ENCODE assay signal across 8 cellular contexts in the genomic region with DNA sequence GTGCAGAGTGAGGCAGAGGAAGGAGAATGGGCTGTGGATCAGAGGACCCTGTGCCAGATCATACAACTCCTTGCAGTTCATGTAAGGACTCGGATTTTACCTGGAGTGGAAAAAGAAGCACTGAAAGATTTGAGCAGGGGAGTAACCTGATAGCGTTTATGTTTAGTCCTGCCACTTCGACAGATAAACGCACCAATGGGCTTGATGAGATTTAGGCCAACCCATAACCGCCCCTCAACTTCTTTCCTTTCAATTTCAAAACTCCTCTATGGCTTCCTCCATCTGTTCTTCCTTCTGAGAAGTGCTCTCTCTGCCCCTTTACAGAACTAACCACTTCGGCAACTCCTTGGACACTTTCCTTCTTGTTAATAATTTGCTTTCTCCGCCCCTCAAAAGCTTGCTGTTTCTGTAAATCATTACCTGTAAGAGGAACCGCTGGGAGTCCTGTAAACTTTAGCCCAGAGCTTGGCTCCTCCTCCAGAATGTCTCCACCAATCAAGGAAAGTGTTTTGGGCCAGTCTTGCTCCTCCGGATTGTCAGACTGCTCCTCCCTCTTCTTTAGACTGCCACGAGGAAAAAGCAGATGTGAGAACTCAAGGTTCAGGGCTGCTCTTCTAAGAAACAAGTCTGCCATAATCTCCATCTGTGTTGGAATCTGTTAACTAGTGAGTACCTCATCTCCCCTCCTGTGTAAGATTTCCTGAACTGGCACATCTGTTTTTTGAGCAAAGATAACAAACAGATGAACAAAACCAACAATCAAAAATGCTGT. TPM values are rescaled to one million over a fixed set of nuclear protein-coding genes. Genes with fewer than 3 reads are reported as not detected.
A peak's percentile ranks its signal among the peaks of the same experiment; 100 is the strongest.
DNase-seq lines count a peak whose midpoint lies in the region; ATAC-seq lines count a peak whose summit lies in the region.

A gene with protein sequence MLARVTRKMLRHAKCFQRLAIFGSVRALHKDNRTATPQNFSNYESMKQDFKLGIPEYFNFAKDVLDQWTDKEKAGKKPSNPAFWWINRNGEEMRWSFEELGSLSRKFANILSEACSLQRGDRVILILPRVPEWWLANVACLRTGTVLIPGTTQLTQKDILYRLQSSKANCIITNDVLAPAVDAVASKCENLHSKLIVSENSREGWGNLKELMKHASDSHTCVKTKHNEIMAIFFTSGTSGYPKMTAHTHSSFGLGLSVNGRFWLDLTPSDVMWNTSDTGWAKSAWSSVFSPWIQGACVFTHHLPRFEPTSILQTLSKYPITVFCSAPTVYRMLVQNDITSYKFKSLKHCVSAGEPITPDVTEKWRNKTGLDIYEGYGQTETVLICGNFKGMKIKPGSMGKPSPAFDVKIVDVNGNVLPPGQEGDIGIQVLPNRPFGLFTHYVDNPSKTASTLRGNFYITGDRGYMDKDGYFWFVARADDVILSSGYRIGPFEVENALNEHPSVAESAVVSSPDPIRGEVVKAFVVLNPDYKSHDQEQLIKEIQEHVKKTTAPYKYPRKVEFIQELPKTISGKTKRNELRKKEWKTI (plus strand): TSS at position 554 of the 772 bp plus-strand sequence. CDS start 6,021 bp downstream, outside the sequence.

- peaks cover 0 to 13% (median 6%) of the 10 kb centered on the region in 9 donors for H3K9me3 Mint-ChIP-seq in naive thymus-derived CD8-positive, alpha-beta T cell

- peak; percentile 93 for ATAC-seq in GM18519 (IDR thresholded peaks at IDR 0.05; ENCODE audit: low FRiP score, unreplicated experiment)
- peak; percentile 97 for ATAC-seq in HG02852 (IDR thresholded peaks at IDR 0.05; ENCODE audit: unreplicated experiment)
- ATAC-seq in esophagus mucosa: peak; percentile 92
- ATAC-seq in naive thymus-derived CD8-positive, alpha-beta T cell: peak; percentile 98

- H3K4me3 Mint-ChIP-seq in naive thymus-derived CD8-positive, alpha-beta T cell: peak within 1 kb of the TSS; percentile 84 to 97 (median 94)

- peak within 1 kb of the TSS; percentile 63 to 98 (median 96) for H3K27ac Mint-ChIP-seq in naive thymus-derived CD8-positive, alpha-beta T cell

- DNase-seq in NCI-H524 treated with DMSO at 0.1 percent for 48 hours (lab: John Stamatoyannopoulos, UW) (peak; percentile 79), superior temporal gyrus (ENCODE audit: extremely low spot score) (peak; percentile 10), GOT3 (lab: John Stamatoyannopoulos, UW) (no peak)
- peak; percentile 60 for DNase-seq in activated CD8-positive, alpha-beta memory T cell treated with anti-CD3 and anti-CD28 coated beads, Interleukin-2, amount 50 U/mL, for 48 hours
- DNase-seq in naive thymus-derived CD8-positive, alpha-beta T cell: peak in 9 of 10 donors; percentile 50 to 83 (median 72)

- peaks cover 15 to 37% (median 32%) of the 10 kb centered on the region in 4 donors for H3K4me1 Mint-ChIP-seq in naive thymus-derived CD8-positive, alpha-beta T cell

- H3K27me3 Mint-ChIP-seq in naive thymus-derived CD8-positive, alpha-beta T cell: no peaks in the 10 kb centered on the region

- POLR2A ChIA-PET in naive thymus-derived CD8-positive, alpha-beta T cell (lab: Charles Lee): interaction anchor here (1.0 to 1.4 kb wide), 4 partner anchors 12 to 137 kb away, joined by 3 to 11 read pairs (median 4); a partner anchor contains a TSS

- peaks cover 5 to 24% (median 14%) of the 10 kb centered on the region in 3 donors for H3K36me3 Mint-ChIP-seq in naive thymus-derived CD8-positive, alpha-beta T cell

RNA-seq across cellular contexts. Expression of the gene that starts here (rescaled TPM):
- 1.5 TPM for total RNA-seq in esophagus mucosa
- total RNA-seq in naive thymus-derived CD8-positive, alpha-beta T cell: 10 to 100 TPM; 11.2 to 15.5 TPM
- 10 to 100 TPM in 2 of 3 donors, 1 to 10 TPM in 1; 7.9 to 15.7 (median 14.8) TPM for polyA plus RNA-seq in naive thymus-derived CD8-positive, alpha-beta T cell
